1 cellular context compared by ENCODE assay signal in the genomic region with DNA sequence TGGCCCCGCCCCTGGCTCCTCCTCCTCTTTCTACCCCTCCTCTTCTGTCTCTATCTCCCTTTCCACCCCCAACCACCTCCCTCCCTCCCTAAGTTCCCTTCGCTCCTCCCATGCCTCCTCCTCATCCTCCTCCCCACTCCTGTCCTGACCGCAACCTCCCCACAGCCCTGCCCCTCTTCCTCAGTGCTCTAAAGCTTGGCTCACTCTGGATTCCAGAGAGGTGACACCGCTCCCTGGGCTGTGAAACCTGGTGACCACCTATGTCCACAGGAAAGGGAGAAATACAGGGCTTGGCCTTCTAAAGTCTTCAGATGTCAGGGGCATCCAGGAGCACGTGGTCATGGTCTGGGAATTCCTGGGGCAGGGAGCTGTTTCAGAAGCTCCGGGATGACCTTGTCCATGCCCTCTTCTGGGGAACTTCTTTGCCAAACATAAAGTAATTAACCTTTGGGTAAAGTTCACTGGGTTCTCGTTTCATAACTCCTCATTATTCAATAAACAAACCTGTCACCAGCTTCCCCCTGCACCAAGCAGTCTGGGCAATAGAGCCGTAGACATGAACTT.
TF ChIP-seq lines count a peak whose summit lies in the region.

No MANE protein-coding gene starts in this region.

TF ChIP-seq in HepG2, 621 proteins besides CTCF, POLR2A, EP300 and RAD21 (continued from another document and continues in another):
- TF ChIP-seq, protein P1, sequence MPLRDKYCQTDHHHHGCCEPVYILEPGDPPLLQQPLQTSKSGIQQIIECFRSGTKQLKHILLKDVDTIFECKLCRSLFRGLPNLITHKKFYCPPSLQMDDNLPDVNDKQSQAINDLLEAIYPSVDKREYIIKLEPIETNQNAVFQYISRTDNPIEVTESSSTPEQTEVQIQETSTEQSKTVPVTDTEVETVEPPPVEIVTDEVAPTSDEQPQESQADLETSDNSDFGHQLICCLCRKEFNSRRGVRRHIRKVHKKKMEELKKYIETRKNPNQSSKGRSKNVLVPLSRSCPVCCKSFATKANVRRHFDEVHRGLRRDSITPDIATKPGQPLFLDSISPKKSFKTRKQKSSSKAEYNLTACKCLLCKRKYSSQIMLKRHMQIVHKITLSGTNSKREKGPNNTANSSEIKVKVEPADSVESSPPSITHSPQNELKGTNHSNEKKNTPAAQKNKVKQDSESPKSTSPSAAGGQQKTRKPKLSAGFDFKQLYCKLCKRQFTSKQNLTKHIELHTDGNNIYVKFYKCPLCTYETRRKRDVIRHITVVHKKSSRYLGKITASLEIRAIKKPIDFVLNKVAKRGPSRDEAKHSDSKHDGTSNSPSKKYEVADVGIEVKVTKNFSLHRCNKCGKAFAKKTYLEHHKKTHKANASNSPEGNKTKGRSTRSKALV (CRISPR knock-in tag; IDR thresholded peaks at IDR 0.05), result no peak
- TF ChIP-seq NFYB (CRISPR knock-in tag; IDR thresholded peaks at IDR 0.05), result no peak
- TF ChIP-seq ZNF782 (CRISPR knock-in tag; IDR thresholded peaks at IDR 0.05; ENCODE audit: borderline replicate concordance), result no peak
- TF ChIP-seq, protein P2, sequence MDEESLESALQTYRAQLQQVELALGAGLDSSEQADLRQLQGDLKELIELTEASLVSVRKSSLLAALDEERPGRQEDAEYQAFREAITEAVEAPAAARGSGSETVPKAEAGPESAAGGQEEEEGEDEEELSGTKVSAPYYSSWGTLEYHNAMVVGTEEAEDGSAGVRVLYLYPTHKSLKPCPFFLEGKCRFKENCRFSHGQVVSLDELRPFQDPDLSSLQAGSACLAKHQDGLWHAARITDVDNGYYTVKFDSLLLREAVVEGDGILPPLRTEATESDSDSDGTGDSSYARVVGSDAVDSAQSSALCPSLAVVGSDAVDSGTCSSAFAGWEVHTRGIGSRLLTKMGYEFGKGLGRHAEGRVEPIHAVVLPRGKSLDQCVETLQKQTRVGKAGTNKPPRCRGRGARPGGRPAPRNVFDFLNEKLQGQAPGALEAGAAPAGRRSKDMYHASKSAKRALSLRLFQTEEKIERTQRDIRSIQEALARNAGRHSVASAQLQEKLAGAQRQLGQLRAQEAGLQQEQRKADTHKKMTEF (CRISPR knock-in tag; IDR thresholded peaks at IDR 0.05), result peak; percentile 58
- TF ChIP-seq SAP130 (CRISPR knock-in tag; IDR thresholded peaks at IDR 0.05; ENCODE audit: low read depth), result peak; percentile 65
- no peak for TF ChIP-seq ZNF382 (CRISPR knock-in tag; IDR thresholded peaks at IDR 0.05; ENCODE audit: borderline replicate concordance)
- TF ChIP-seq ZNF773 (CRISPR knock-in tag; IDR thresholded peaks at IDR 0.05; ENCODE audit: borderline replicate concordance), result no peak
- TF ChIP-seq, protein P3, sequence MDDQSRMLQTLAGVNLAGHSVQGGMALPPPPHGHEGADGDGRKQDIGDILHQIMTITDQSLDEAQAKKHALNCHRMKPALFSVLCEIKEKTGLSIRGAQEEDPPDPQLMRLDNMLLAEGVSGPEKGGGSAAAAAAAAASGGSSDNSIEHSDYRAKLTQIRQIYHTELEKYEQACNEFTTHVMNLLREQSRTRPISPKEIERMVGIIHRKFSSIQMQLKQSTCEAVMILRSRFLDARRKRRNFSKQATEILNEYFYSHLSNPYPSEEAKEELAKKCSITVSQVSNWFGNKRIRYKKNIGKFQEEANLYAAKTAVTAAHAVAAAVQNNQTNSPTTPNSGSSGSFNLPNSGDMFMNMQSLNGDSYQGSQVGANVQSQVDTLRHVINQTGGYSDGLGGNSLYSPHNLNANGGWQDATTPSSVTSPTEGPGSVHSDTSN (CRISPR knock-in tag; IDR thresholded peaks at IDR 0.05; ENCODE audit: borderline replicate concordance), result no peak
- TF ChIP-seq, protein P4, sequence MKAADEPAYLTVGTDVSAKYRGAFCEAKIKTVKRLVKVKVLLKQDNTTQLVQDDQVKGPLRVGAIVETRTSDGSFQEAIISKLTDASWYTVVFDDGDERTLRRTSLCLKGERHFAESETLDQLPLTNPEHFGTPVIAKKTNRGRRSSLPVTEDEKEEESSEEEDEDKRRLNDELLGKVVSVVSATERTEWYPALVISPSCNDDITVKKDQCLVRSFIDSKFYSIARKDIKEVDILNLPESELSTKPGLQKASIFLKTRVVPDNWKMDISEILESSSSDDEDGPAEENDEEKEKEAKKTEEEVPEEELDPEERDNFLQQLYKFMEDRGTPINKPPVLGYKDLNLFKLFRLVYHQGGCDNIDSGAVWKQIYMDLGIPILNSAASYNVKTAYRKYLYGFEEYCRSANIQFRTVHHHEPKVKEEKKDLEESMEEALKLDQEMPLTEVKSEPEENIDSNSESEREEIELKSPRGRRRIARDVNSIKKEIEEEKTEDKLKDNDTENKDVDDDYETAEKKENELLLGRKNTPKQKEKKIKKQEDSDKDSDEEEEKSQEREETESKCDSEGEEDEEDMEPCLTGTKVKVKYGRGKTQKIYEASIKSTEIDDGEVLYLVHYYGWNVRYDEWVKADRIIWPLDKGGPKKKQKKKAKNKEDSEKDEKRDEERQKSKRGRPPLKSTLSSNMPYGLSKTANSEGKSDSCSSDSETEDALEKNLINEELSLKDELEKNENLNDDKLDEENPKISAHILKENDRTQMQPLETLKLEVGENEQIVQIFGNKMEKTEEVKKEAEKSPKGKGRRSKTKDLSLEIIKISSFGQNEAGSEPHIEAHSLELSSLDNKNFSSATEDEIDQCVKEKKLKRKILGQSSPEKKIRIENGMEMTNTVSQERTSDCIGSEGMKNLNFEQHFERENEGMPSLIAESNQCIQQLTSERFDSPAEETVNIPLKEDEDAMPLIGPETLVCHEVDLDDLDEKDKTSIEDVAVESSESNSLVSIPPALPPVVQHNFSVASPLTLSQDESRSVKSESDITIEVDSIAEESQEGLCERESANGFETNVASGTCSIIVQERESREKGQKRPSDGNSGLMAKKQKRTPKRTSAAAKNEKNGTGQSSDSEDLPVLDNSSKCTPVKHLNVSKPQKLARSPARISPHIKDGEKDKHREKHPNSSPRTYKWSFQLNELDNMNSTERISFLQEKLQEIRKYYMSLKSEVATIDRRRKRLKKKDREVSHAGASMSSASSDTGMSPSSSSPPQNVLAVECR (CRISPR knock-in tag; IDR thresholded peaks at IDR 0.05; ENCODE audit: borderline replicate concordance), result peak; percentile 29; the same call in 1 of the 2 replicates
- no peak for TF ChIP-seq NPAS2 (CRISPR knock-in tag; IDR thresholded peaks at IDR 0.05; ENCODE audit: borderline replicate concordance)
- no peak for TF ChIP-seq IRF2 (CRISPR knock-in tag; IDR thresholded peaks at IDR 0.05)
- no peak for TF ChIP-seq ZFP82 (CRISPR knock-in tag; IDR thresholded peaks at IDR 0.05; ENCODE audit: borderline replicate concordance)
- TF ChIP-seq ZNF549 (CRISPR knock-in tag; IDR thresholded peaks at IDR 0.05), result no peak
- TF ChIP-seq ZNF121 (CRISPR knock-in tag; IDR thresholded peaks at IDR 0.05), result no peak
- TF ChIP-seq GABPB1 (CRISPR knock-in tag; IDR thresholded peaks at IDR 0.05), result peak; percentile 24; the same call in 1 of the 2 replicates
- TF ChIP-seq KAT8 (CRISPR knock-in tag; IDR thresholded peaks at IDR 0.05), result no peak
- TF ChIP-seq TOE1 (CRISPR knock-in tag; IDR thresholded peaks at IDR 0.05), result no peak
- TF ChIP-seq, protein P5, sequence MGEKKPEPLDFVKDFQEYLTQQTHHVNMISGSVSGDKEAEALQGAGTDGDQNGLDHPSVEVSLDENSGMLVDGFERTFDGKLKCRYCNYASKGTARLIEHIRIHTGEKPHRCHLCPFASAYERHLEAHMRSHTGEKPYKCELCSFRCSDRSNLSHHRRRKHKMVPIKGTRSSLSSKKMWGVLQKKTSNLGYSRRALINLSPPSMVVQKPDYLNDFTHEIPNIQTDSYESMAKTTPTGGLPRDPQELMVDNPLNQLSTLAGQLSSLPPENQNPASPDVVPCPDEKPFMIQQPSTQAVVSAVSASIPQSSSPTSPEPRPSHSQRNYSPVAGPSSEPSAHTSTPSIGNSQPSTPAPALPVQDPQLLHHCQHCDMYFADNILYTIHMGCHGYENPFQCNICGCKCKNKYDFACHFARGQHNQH (CRISPR knock-in tag; IDR thresholded peaks at IDR 0.05), result no peak
- peak; percentile 64 for TF ChIP-seq FOXA3 (CRISPR knock-in tag; IDR thresholded peaks at IDR 0.05)
- 0 out of 2 replicates have a peak, but pooled peaks have one; percentile 40 for TF ChIP-seq SIX4 (CRISPR knock-in tag; IDR thresholded peaks at IDR 0.05)
- TF ChIP-seq MZF1 (CRISPR knock-in tag; IDR thresholded peaks at IDR 0.05; ENCODE audit: borderline replicate concordance), result no peak
- no peak for TF ChIP-seq PRPF4 (IDR thresholded peaks at IDR 0.05; ENCODE audit: low read depth, low read length, poor library complexity, severe bottlenecking)
- TF ChIP-seq JDP2 (CRISPR knock-in tag; IDR thresholded peaks at IDR 0.05; ENCODE audit: borderline replicate concordance), result no peak
- no peak for TF ChIP-seq ZNF652 (CRISPR knock-in tag; IDR thresholded peaks at IDR 0.05; ENCODE audit: borderline replicate concordance, low read depth)
- TF ChIP-seq, protein P6, sequence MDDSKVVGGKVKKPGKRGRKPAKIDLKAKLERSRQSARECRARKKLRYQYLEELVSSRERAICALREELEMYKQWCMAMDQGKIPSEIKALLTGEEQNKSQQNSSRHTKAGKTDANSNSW (CRISPR knock-in tag; IDR thresholded peaks at IDR 0.05; ENCODE audit: borderline replicate concordance), result no peak
- no peak for TF ChIP-seq SOX6 (IDR thresholded peaks at IDR 0.05)
- peak; percentile 76 for TF ChIP-seq SOX6 (CRISPR knock-in tag; IDR thresholded peaks at IDR 0.05)
- TF ChIP-seq JUNB (CRISPR knock-in tag; IDR thresholded peaks at IDR 0.05; ENCODE audit: borderline replicate concordance), result peak; percentile 46; the same call in 1 of the 2 replicates
- no peak for TF ChIP-seq SALL2 (CRISPR knock-in tag; IDR thresholded peaks at IDR 0.05)
- TF ChIP-seq NFRKB (IDR thresholded peaks at IDR 0.05), result no peak
- no peak for TF ChIP-seq IRX3 (CRISPR knock-in tag; IDR thresholded peaks at IDR 0.05; ENCODE audit: borderline replicate concordance, low read depth)
- TF ChIP-seq PCBP1 (IDR thresholded peaks at IDR 0.05; ENCODE audit: borderline replicate concordance, low read depth, low read length), result no peak
- TF ChIP-seq FOXM1 (CRISPR knock-in tag; IDR thresholded peaks at IDR 0.05), result no peak
- TF ChIP-seq STAG1 (CRISPR knock-in tag; IDR thresholded peaks at IDR 0.05), result no peak
- TF ChIP-seq, protein P7, sequence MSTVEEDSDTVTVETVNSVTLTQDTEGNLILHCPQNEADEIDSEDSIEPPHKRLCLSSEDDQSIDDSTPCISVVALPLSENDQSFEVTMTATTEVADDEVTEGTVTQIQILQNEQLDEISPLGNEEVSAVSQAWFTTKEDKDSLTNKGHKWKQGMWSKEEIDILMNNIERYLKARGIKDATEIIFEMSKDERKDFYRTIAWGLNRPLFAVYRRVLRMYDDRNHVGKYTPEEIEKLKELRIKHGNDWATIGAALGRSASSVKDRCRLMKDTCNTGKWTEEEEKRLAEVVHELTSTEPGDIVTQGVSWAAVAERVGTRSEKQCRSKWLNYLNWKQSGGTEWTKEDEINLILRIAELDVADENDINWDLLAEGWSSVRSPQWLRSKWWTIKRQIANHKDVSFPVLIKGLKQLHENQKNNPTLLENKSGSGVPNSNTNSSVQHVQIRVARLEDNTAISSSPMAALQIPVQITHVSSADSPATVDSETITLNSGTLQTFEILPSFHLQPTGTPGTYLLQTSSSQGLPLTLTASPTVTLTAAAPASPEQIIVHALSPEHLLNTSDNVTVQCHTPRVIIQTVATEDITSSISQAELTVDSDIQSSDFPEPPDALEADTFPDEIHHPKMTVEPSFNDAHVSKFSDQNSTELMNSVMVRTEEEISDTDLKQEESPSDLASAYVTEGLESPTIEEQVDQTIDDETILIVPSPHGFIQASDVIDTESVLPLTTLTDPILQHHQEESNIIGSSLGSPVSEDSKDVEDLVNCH (CRISPR knock-in tag; IDR thresholded peaks at IDR 0.05), result no peak
- TF ChIP-seq NRL (CRISPR knock-in tag; IDR thresholded peaks at IDR 0.05; ENCODE audit: borderline replicate concordance), result no peak
- no peak for TF ChIP-seq SAFB2 (CRISPR knock-in tag; IDR thresholded peaks at IDR 0.05; ENCODE audit: borderline replicate concordance, low read depth)
- no peak for TF ChIP-seq HNRNPLL (IDR thresholded peaks at IDR 0.05; ENCODE audit: low read depth, low read length, poor library complexity, severe bottlenecking)
- 0 out of 2 replicates have a peak, but pooled peaks have one; percentile 21 for TF ChIP-seq ISL2 (CRISPR knock-in tag; IDR thresholded peaks at IDR 0.05)
- peak; percentile 77 for TF ChIP-seq HDAC2 (CRISPR knock-in tag; IDR thresholded peaks at IDR 0.05)
- TF ChIP-seq PHF20 (CRISPR knock-in tag; IDR thresholded peaks at IDR 0.05), result no peak
- no peak for TF ChIP-seq U2AF1 (optimal IDR thresholded peaks at IDR 0.05; ENCODE audit: low read depth, low read length)
- TF ChIP-seq MEF2D (CRISPR knock-in tag; IDR thresholded peaks at IDR 0.05), result 0 out of 2 replicates have a peak, but pooled peaks have one; percentile 55
- TF ChIP-seq SMYD3 (CRISPR knock-in tag; IDR thresholded peaks at IDR 0.05), result no peak
- TF ChIP-seq MAFG (CRISPR knock-in tag; IDR thresholded peaks at IDR 0.05), result no peak
- TF ChIP-seq, protein P8, sequence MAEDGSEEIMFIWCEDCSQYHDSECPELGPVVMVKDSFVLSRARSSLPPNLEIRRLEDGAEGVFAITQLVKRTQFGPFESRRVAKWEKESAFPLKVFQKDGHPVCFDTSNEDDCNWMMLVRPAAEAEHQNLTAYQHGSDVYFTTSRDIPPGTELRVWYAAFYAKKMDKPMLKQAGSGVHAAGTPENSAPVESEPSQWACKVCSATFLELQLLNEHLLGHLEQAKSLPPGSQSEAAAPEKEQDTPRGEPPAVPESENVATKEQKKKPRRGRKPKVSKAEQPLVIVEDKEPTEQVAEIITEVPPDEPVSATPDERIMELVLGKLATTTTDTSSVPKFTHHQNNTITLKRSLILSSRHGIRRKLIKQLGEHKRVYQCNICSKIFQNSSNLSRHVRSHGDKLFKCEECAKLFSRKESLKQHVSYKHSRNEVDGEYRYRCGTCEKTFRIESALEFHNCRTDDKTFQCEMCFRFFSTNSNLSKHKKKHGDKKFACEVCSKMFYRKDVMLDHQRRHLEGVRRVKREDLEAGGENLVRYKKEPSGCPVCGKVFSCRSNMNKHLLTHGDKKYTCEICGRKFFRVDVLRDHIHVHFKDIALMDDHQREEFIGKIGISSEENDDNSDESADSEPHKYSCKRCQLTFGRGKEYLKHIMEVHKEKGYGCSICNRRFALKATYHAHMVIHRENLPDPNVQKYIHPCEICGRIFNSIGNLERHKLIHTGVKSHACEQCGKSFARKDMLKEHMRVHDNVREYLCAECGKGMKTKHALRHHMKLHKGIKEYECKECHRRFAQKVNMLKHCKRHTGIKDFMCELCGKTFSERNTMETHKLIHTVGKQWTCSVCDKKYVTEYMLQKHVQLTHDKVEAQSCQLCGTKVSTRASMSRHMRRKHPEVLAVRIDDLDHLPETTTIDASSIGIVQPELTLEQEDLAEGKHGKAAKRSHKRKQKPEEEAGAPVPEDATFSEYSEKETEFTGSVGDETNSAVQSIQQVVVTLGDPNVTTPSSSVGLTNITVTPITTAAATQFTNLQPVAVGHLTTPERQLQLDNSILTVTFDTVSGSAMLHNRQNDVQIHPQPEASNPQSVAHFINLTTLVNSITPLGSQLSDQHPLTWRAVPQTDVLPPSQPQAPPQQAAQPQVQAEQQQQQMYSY (CRISPR knock-in tag; IDR thresholded peaks at IDR 0.05), result no peak
- TF ChIP-seq ZFP36 (IDR thresholded peaks at IDR 0.05; ENCODE audit: borderline replicate concordance, low read depth, low read length, partially characterized antibody), result no peak
- peak; percentile 90 for TF ChIP-seq TEAD3 (CRISPR knock-in tag; optimal IDR thresholded peaks at IDR 0.05; ENCODE audit: borderline replicate concordance)
- TF ChIP-seq ZNF501 (CRISPR knock-in tag; IDR thresholded peaks at IDR 0.05), result 0 out of 2 replicates have a peak, but pooled peaks have one; percentile 34
- TF ChIP-seq TCF7L2 (IDR thresholded peaks at IDR 0.05; ENCODE audit: low read depth, low read length), result no peak
- TF ChIP-seq ZNF446 (CRISPR knock-in tag; IDR thresholded peaks at IDR 0.05), result no peak
- peak; percentile 89; the same call in 1 of the 2 replicates for TF ChIP-seq HOXA5 (CRISPR knock-in tag; IDR thresholded peaks at IDR 0.05)
- no peak for TF ChIP-seq ZNF567 (CRISPR knock-in tag; IDR thresholded peaks at IDR 0.05; ENCODE audit: borderline replicate concordance)
